Comparison of ENCODE assay signal across 19 cellular contexts in the genomic region with DNA sequence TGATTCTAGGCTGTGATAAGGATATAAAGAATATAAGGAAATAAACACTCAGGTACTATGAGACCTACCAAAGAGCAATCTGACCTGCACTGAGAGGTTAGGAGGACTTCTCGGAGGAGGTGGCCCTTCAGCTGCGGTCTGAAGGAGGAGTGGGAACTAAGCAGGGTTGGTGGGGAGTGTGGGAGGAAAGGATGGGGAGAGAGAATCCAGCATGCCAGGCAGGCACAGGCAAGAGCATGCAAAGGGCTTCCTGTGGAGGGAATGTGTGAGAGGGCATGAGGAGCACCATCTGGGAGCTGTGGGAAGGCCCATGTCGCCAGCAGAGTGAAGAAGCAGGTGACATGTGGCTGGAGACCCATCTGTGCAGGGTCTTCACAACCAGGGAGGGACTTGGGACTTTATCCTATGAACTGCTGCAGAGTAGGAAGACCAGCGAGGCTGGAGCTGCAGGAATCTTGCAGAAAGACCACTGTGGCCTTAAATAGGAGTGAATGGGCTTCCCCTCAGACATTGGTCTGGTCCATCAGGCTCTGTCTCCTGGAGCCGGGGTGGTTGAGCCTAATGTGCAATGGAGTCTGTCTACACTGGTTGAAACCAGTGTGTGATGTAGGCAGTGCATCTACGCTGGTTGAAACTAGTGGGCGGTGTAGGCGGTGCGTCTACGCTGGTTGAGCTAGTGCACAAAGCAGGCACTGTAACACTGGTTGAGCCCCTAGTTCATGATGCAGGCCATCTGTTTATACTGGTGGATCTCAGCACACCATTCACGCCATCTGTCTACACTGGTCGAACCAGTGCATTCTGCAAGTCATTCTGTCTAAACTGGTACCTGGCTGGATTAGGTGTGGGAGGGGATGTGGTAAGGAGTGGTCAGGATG. TPM values are rescaled to one million over a fixed set of nuclear protein-coding genes. Genes with fewer than 3 reads are reported as not detected.
"Had no signal": no experiment of that assay in that cellular context is flagged by ENCODE, and none has a peak within 500 bp of the region (broad histone marks: within the 10 kb centered on the region; RNA-seq: fewer than 3 reads in every experiment).

No MANE protein-coding gene starts in this region.

- H3K4me3 ChIP-seq: body of pancreas, tibial artery had no signal

- H3K27ac Mint-ChIP-seq: activated B cell treated with CpG ODN at 0.5 μM for 24 hours; activated CD8-positive, alpha-beta T cell treated with anti-CD3 and anti-CD28 coated beads for 36 hours; activated naive CD8-positive, alpha-beta T cell treated with anti-CD3 and anti-CD28 coated beads for 36 hours; dendritic cell treated with granulocyte-macrophage colony-stimulating factor and Interleukin-4, amounts not matched to agents 40 ng/mL and 50 ng/mL, for 4 days; immature natural killer cell; T-helper 17 cell had no signal

- H3K4me3 Mint-ChIP-seq: activated B cell treated with CpG ODN at 0.5 μM for 24 hours; activated CD8-positive, alpha-beta T cell treated with anti-CD3 and anti-CD28 coated beads for 36 hours; activated naive CD8-positive, alpha-beta T cell treated with anti-CD3 and anti-CD28 coated beads for 36 hours; activated T-cell treated with anti-CD3 and anti-CD28 coated beads, Interleukin-2, amount 50 U/mL, for 4 hours; dendritic cell treated with granulocyte-macrophage colony-stimulating factor and Interleukin-4, amounts not matched to agents 40 ng/mL and 50 ng/mL, for 4 days; immature natural killer cell; T-helper 17 cell had no signal

- H3K9ac ChIP-seq: parathyroid adenoma had no signal

- H3K27ac ChIP-seq: body of pancreas, parathyroid adenoma, tibial artery had no signal

- H2AFZ ChIP-seq: parathyroid adenoma had no signal

- H3K36me3 ChIP-seq: tibial artery had no signal

- H3K4me1 ChIP-seq: parathyroid adenoma had no signal

- H3K9me3 ChIP-seq: body of pancreas, tibial artery had no signal

- H3K36me3 Mint-ChIP-seq: activated naive CD8-positive, alpha-beta T cell treated with anti-CD3 and anti-CD28 coated beads for 36 hours; immature natural killer cell had no signal

- H3K4me1 Mint-ChIP-seq: activated B cell treated with CpG ODN at 0.5 μM for 24 hours; activated naive CD8-positive, alpha-beta T cell treated with anti-CD3 and anti-CD28 coated beads for 36 hours; immature natural killer cell; T-helper 17 cell had no signal

- H3K79me2 ChIP-seq: parathyroid adenoma had no signal

- ATAC-seq: activated CD8-positive, alpha-beta T cell treated with anti-CD3 and anti-CD28 coated beads for 36 hours; activated T-cell treated with anti-CD3 and anti-CD28 coated beads, Interleukin-2, amount 50 U/mL, for 4 hours; body of pancreas; T-helper 17 cell had no signal

- DNase-seq: activated B cell treated with CpG ODN at 0.5 μM for 24 hours; activated CD4-positive, alpha-beta T cell treated with anti-CD3 and anti-CD28 coated beads for 48 hours; activated CD8-positive, alpha-beta T cell treated with anti-CD3 and anti-CD28 coated beads for 36 hours; activated gamma-delta T cell treated with Interleukin-2 at 50 U/mL for 16 hours; activated naive CD8-positive, alpha-beta T cell treated with anti-CD3 and anti-CD28 coated beads for 36 hours; activated T-cell treated with anti-CD3 and anti-CD28 coated beads, Interleukin-2, amount 50 U/mL, for 4 hours; amygdala; body of pancreas; effector memory CD4-positive, alpha-beta T cell; foreskin melanocyte; immature natural killer cell; midbrain; stimulated activated naive CD4-positive, alpha-beta T cell; T-helper 17 cell; tibial artery had no signal

- H3K9me3 Mint-ChIP-seq: activated B cell treated with CpG ODN at 0.5 μM for 24 hours; activated CD8-positive, alpha-beta T cell treated with anti-CD3 and anti-CD28 coated beads for 36 hours; activated naive CD8-positive, alpha-beta T cell treated with anti-CD3 and anti-CD28 coated beads for 36 hours; activated T-cell treated with anti-CD3 and anti-CD28 coated beads, Interleukin-2, amount 50 U/mL, for 4 hours; dendritic cell treated with granulocyte-macrophage colony-stimulating factor and Interleukin-4, amounts not matched to agents 40 ng/mL and 50 ng/mL, for 4 days; immature natural killer cell had no signal

RNA-seq across cellular contexts. Expression of a gene that starts 6.4 kb away (rescaled TPM):
- total RNA-seq: activated B cell treated with CpG ODN at 0.5 μM for 24 hours; activated CD8-positive, alpha-beta T cell treated with anti-CD3 and anti-CD28 coated beads for 36 hours; activated naive CD8-positive, alpha-beta T cell treated with anti-CD3 and anti-CD28 coated beads for 36 hours; activated T-cell treated with anti-CD3 and anti-CD28 coated beads, Interleukin-2, amount 50 U/mL, for 4 hours; fibroblast of lung; renal cortical epithelial cell had no signal
- polyA plus RNA-seq: fibroblast of lung, immature natural killer cell had no signal
